In genomic region chr4:169757575-169758184, GRCh38 we compare ENCODE assay signal across 8 cellular contexts. TPM values are rescaled to one million over a fixed set of nuclear protein-coding genes. Genes with fewer than 3 reads are reported as not detected.
DNase-seq lines count a peak whose midpoint lies in the region; ATAC-seq and TF ChIP-seq lines count a peak whose summit lies in the region.

Gene HPF1 (minus strand): TSS chr4:169757944. CDS start chr4:169757877, 67 bp downstream.

- CTCF ChIA-PET in activated CD4-positive, alpha-beta memory T cell treated with anti-CD3 and anti-CD28 coated beads for 36 hours (lab: Charles Lee): interaction anchor here (0.7 kb wide), 1 partner anchor 18 kb away, joined by 3 read pairs; no protein-coding TSS in a partner anchor

- H3K9me3 ChIP-seq in liver (ENCODE audit: control insufficient read depth in 4 of 4, low read length in 3 of 4): no peaks in the 10 kb centered on the region

- H3K36me3 Mint-ChIP-seq in CD14-positive monocyte: peaks cover 4 to 8% of the 10 kb centered on the region in 2 donors
- no peaks in the 10 kb centered on the region for H3K36me3 Mint-ChIP-seq in activated CD4-positive, alpha-beta memory T cell treated with anti-CD3 and anti-CD28 coated beads for 36 hours

- TF ChIP-seq CTCF in CD14-positive monocyte (IDR thresholded peaks at IDR 0.05) (no peak), liver (IDR thresholded peaks at IDR 0.05; ENCODE audit: low read depth, low read length, missing input control) (no peak)

- H3K27ac ChIP-seq in liver (ENCODE audit: low read depth in 1 of 2, low read length in 2 of 2): peak within 1 kb of the TSS; percentile 69 to 92

- peaks cover 0 to 2% (median 0%) of the 10 kb centered on the region in 7 donors for H3K9me3 Mint-ChIP-seq in CD14-positive monocyte
- H3K9me3 Mint-ChIP-seq in activated CD4-positive, alpha-beta memory T cell treated with anti-CD3 and anti-CD28 coated beads for 36 hours: no peaks in the 10 kb centered on the region

- under 1% methylated on average over 46 of the region's 46 CpGs for WGBS in liver

- H3K27me3 Mint-ChIP-seq in CD14-positive monocyte (ENCODE audit: low read depth in 3 of 3): peaks cover 3 to 4% (median 4%) of the 10 kb centered on the region in 3 donors
- H3K27me3 Mint-ChIP-seq in activated CD4-positive, alpha-beta memory T cell treated with anti-CD3 and anti-CD28 coated beads for 36 hours: no peaks in the 10 kb centered on the region

- intact Hi-C loops in CD14-positive monocyte (cut with micrococcal nuclease): loop anchor here in 1 of 2 donors (5.0 kb wide), 2 partner anchors 135 to 270 kb away; partner anchors contain the start of genes CLCN3 and MFAP3L
- intact Hi-C loops in activated CD4-positive, alpha-beta memory T cell treated with anti-CD3 and anti-CD28 coated beads for 36 hours (cut with micrococcal nuclease): loop anchor here (1.0 to 5.0 kb wide), 7 partner anchors 34 to 1247 kb away; partner anchors contain the start of genes CBR4 and NEK1

- POLR2A ChIA-PET in activated CD4-positive, alpha-beta memory T cell treated with anti-CD3 and anti-CD28 coated beads for 36 hours (lab: Charles Lee): interaction anchor here (0.6 kb wide), 1 partner anchor 142 kb away, joined by 3 read pairs; no protein-coding TSS in a partner anchor

- ATAC-seq in GM19395 (IDR thresholded peaks at IDR 0.05; ENCODE audit: unreplicated experiment): peak; percentile 94
- peak; percentile 92 for ATAC-seq in HG03565 (IDR thresholded peaks at IDR 0.05; ENCODE audit: unreplicated experiment)

- peak within 1 kb of the TSS; percentile 80 to 98 (median 87) for H3K4me3 ChIP-seq in liver (ENCODE audit: low read depth in 1 of 3, low read length in 3 of 3)

- H3K4me1 Mint-ChIP-seq in CD14-positive monocyte: peaks cover 24% of the 10 kb centered on the region
- peaks cover 24% of the 10 kb centered on the region for H3K4me1 Mint-ChIP-seq in activated CD4-positive, alpha-beta memory T cell treated with anti-CD3 and anti-CD28 coated beads for 36 hours (ENCODE audit: low read depth)

- TF ChIP-seq RAD21 in liver (IDR thresholded peaks at IDR 0.05): peak; percentile 28 to 46

- H3K4me1 ChIP-seq in liver (ENCODE audit: control insufficient read depth in 4 of 4, insufficient read depth in 4 of 4, low read length in 3 of 4): peaks cover 4 to 20% (median 13%) of the 10 kb centered on the region in 4 donors

- peaks cover 0 to 4% (median 1%) of the 10 kb centered on the region in 4 donors for H3K36me3 ChIP-seq in liver (ENCODE audit: control insufficient read depth in 4 of 4, insufficient read depth in 3 of 4, low read depth in 1 of 4, low read length in 3 of 4)

- H3K27me3 ChIP-seq in liver (ENCODE audit: control insufficient read depth in 4 of 4, insufficient read depth in 4 of 4, low read length in 3 of 4): no peaks in the 10 kb centered on the region

- H3K4me3 Mint-ChIP-seq in CD14-positive monocyte: peak within 1 kb of the TSS; percentile 92 to 94
- H3K4me3 Mint-ChIP-seq in activated CD4-positive, alpha-beta memory T cell treated with anti-CD3 and anti-CD28 coated beads for 36 hours: peak within 1 kb of the TSS; percentile 83

- H3K27ac Mint-ChIP-seq in CD14-positive monocyte: peak within 1 kb of the TSS; percentile 16 to 81 (median 74)
- H3K27ac Mint-ChIP-seq in activated CD4-positive, alpha-beta memory T cell treated with anti-CD3 and anti-CD28 coated beads for 36 hours: peak within 1 kb of the TSS; percentile 70

- H3K9ac ChIP-seq in liver (ENCODE audit: low read depth in 1 of 2, low read length in 2 of 2): peak within 1 kb of the TSS; percentile 67 to 79

- DNase-seq in CD14-positive monocyte (ENCODE audit: low spot score) (peak; percentile 89), NCI-H774 (lab: John Stamatoyannopoulos, UW) (peak; percentile 73), dermis microvascular lymphatic vessel endothelial cell (ENCODE audit: low read depth in 2 of 2) (peak; percentile 55 to 80)
- DNase-seq in activated CD4-positive, alpha-beta memory T cell treated with anti-CD3 and anti-CD28 coated beads for 36 hours: peak; percentile 97
- DNase-seq in stimulated activated CD4-positive, alpha-beta T cell treated with anti-CD3 and anti-CD28 coated beads, Interleukin-4, amount 100 ng/mL, for 4 hours: peak; percentile 92 to 98

TF ChIP-seq in liver, 16 proteins besides CTCF, POLR2A, EP300 and RAD21:
- TF ChIP-seq HNF4G (IDR thresholded peaks at IDR 0.05) (no peak), TAF1 (conservative IDR thresholded peaks at IDR 0.05) (peak; percentile 10), ZBTB33 (IDR thresholded peaks at IDR 0.05) (peak; percentile 51), NR2F2 (IDR thresholded peaks at IDR 0.05) (peak; percentile 14), HNF4A (conservative IDR thresholded peaks at IDR 0.05) (peak in 1 of 2 donors; percentile 38), GABPA (IDR thresholded peaks at IDR 0.05 in 1 of 2, conservative IDR thresholded peaks at IDR 0.05 in 1 of 2) (peak; percentile 26 to 83), RXRA (IDR thresholded peaks at IDR 0.05) (peak; percentile 80 to 87), FOXA1 (IDR thresholded peaks at IDR 0.05) (peak; percentile 50), SP1 (IDR thresholded peaks at IDR 0.05) (peak; percentile 75), FOXA2 (IDR thresholded peaks at IDR 0.05) (no peak), JUND (IDR thresholded peaks at IDR 0.05) (peak in 1 of 2 donors; percentile 30), MAX (IDR thresholded peaks at IDR 0.05) (peak; percentile 78), EGR1 (IDR thresholded peaks at IDR 0.05; ENCODE audit: low read depth in 2 of 2) (peak; percentile 69 to 81), REST (IDR thresholded peaks at IDR 0.05) (peak; percentile 73), YY1 (IDR thresholded peaks at IDR 0.05) (peak; percentile 90), ATF3 (IDR thresholded peaks at IDR 0.05) (no peak)

RNA-seq across cellular contexts. Expression of gene HPF1, which starts in this region (rescaled TPM):
- polyA plus RNA-seq in CD14-positive monocyte (10 to 100 TPM; 25.1 to 29.9 TPM), liver (10 to 100 TPM in 1 of 2 donors, 1 to 10 TPM in 1; 8.7 to 15.7 TPM)
- 10 to 100 TPM; 36.6 to 41.1 TPM for total RNA-seq in activated CD4-positive, alpha-beta memory T cell treated with anti-CD3 and anti-CD28 coated beads for 36 hours
- total RNA-seq in dermis microvascular lymphatic vessel endothelial cell (13.3 and 14.9 TPM in 2 replicates), liver (10 to 100 TPM; 10.8 to 15.2 TPM)

Comparison
In these comparisons a context has a peak if more than half of its experiments do, and no peak if none do; other contexts are left out.
1. Peak in every context shown above with its lines: DNase-seq, ATAC-seq, H3K4me3 ChIP-seq and H3K27ac ChIP-seq.